ENCODE assay signal across 8 cellular contexts in genomic region chr1:145961425-145962156, GRCh38. TPM values are rescaled to one million over a fixed set of nuclear protein-coding genes. Genes with fewer than 3 reads are reported as not detected.
DNase-seq lines count a peak whose midpoint lies in the region; ATAC-seq and TF ChIP-seq lines count a peak whose summit lies in the region.

No MANE protein-coding gene starts in this region.

- H3K27me3 Mint-ChIP-seq in CD14-positive monocyte (ENCODE audit: low read depth in 3 of 3) (peaks cover 30 to 37% (median 31%) of the 10 kb centered on the region in 3 donors), nephron progenitor cell (ENCODE audit: low read depth, poor library complexity) (peaks cover 61% of the 10 kb centered on the region)

- no peak overlapping the region for H3K9ac ChIP-seq in KMS-11

- peaks cover 4% of the 10 kb centered on the region; the same call in 1 of the 2 replicates for H3K79me2 ChIP-seq in KMS-11 (ENCODE audit: insufficient read depth, low read depth)

- H3K9me3 Mint-ChIP-seq in CD14-positive monocyte (peaks cover 0 to 8% (median 0%) of the 10 kb centered on the region in 7 donors), nephron progenitor cell (no peaks in the 10 kb centered on the region)

- DNase-seq in CD14-positive monocyte (ENCODE audit: low spot score), result peak; percentile 51
- peak; percentile 82 for DNase-seq in activated CD8-positive, alpha-beta memory T cell treated with anti-CD3 and anti-CD28 coated beads, Interleukin-2, amount 50 U/mL, for 48 hours
- DNase-seq in epithelial cell of proximal tubule (ENCODE audit: low read depth), result no peak
- peak; percentile 39 for DNase-seq in nephron progenitor cell
- peak; percentile 75 for DNase-seq in upper lobe of right lung
- DNase-seq in RKO (ENCODE audit: low spot score), result no peak
- no peak for DNase-seq in dermis blood vessel endothelial cell

- H3K4me1 Mint-ChIP-seq in CD14-positive monocyte, result peaks cover 74% of the 10 kb centered on the region
- H3K4me1 Mint-ChIP-seq in nephron progenitor cell, result peaks cover 71% of the 10 kb centered on the region

- intact Hi-C loops in CD14-positive monocyte (cut with micrococcal nuclease) (loop anchor here (2.0 to 10.0 kb wide), 4 partner anchors 31 to 97 kb away; partner anchors contain the start of genes PEX11B (in 1 of the 2) and TXNIP (in 1 of the 2)), upper lobe of right lung (cut with DNase I) (no loop called here)

- ATAC-seq in upper lobe of right lung, result no peak

- H3K27ac Mint-ChIP-seq in CD14-positive monocyte (peak overlapping the region in 2 of 7 donors; percentile 15 to 50), nephron progenitor cell (no peak overlapping the region)

- H3K27ac ChIP-seq in KMS-11 (no peak overlapping the region), upper lobe of right lung (peak overlapping the region; percentile 82)

- H2AFZ ChIP-seq in KMS-11 (ENCODE audit: low read depth), result peak overlapping the region; percentile 8; the same call in 1 of the 2 replicates

- H3K4me1 ChIP-seq in KMS-11 (ENCODE audit: low read depth, poor library complexity, severe bottlenecking) (peaks cover 39% of the 10 kb centered on the region), upper lobe of right lung (peaks cover 54% of the 10 kb centered on the region)

- H3K27me3 ChIP-seq in KMS-11 (ENCODE audit: insufficient read depth, low read depth) (no peaks in the 10 kb centered on the region), upper lobe of right lung (no peaks in the 10 kb centered on the region)

- no peaks in the 10 kb centered on the region for H4K20me1 ChIP-seq in KMS-11 (ENCODE audit: insufficient read depth)

- H3K9me3 ChIP-seq in upper lobe of right lung, result no peaks in the 10 kb centered on the region

- TF ChIP-seq CTCF in CD14-positive monocyte (IDR thresholded peaks at IDR 0.05) (no peak), KMS-11 (conservative IDR thresholded peaks at IDR 0.05; ENCODE audit: low read depth, low read length) (no peak), epithelial cell of proximal tubule (conservative IDR thresholded peaks at IDR 0.05; ENCODE audit: low read depth, low read length) (no peak), nephron progenitor cell (IDR thresholded peaks at IDR 0.05) (no peak), upper lobe of right lung (IDR thresholded peaks at IDR 0.05) (no peak)

- no peak overlapping the region for H3K4me2 ChIP-seq in KMS-11

- H3K4me3 Mint-ChIP-seq in CD14-positive monocyte, result peak overlapping the region; percentile 91 to 97
- peak overlapping the region; percentile 94 for H3K4me3 Mint-ChIP-seq in nephron progenitor cell

- H3K36me3 Mint-ChIP-seq in CD14-positive monocyte, result peaks cover 1 to 3% of the 10 kb centered on the region in 2 donors
- H3K36me3 Mint-ChIP-seq in nephron progenitor cell (ENCODE audit: low read depth), result no peaks in the 10 kb centered on the region

- H3K36me3 ChIP-seq in KMS-11 (ENCODE audit: insufficient read depth) (no peaks in the 10 kb centered on the region), upper lobe of right lung (no peaks in the 10 kb centered on the region)

- H3K4me3 ChIP-seq in KMS-11 (IDR thresholded peaks at IDR 0.05; ENCODE audit: insufficient read depth, low read depth, low read length) (no peak overlapping the region), epithelial cell of proximal tubule (ENCODE audit: low read depth, low read length) (peak overlapping the region; percentile 78), upper lobe of right lung (peak overlapping the region; percentile 73)

RNA-seq across cellular contexts. Expression of gene ANKRD34A, which starts 2.8 kb away (rescaled TPM):
- not detected for polyA plus RNA-seq in CD14-positive monocyte
- total RNA-seq in epithelial cell of proximal tubule (0.06 and 0.14 TPM in 2 replicates), upper lobe of right lung (0.69 TPM), dermis blood vessel endothelial cell (under 0.01 TPM in 2 replicates)

RNA-seq across cellular contexts. Expression of gene POLR3GL, which starts 2.9 kb away (rescaled TPM):
- polyA plus RNA-seq in CD14-positive monocyte, result 10 to 100 TPM; 36.2 to 39.0 TPM
- 15.6 and 16.1 TPM in 2 replicates for total RNA-seq in epithelial cell of proximal tubule
- total RNA-seq in upper lobe of right lung, result 21.4 TPM
- total RNA-seq in dermis blood vessel endothelial cell, result 17.1 and 17.2 TPM in 2 replicates

RNA-seq across cellular contexts. Expression of gene LIX1L, which starts 3.8 kb away (rescaled TPM):
- polyA plus RNA-seq in CD14-positive monocyte, result 1 to 10 TPM; 6.3 to 8.5 TPM
- total RNA-seq in epithelial cell of proximal tubule (22.3 and 32.5 TPM in 2 replicates), upper lobe of right lung (32.8 TPM), dermis blood vessel endothelial cell (21.1 and 29.7 TPM in 2 replicates)

RNA-seq across cellular contexts. Expression of gene RBM8A, which starts 34.3 kb away (rescaled TPM):
- polyA plus RNA-seq in CD14-positive monocyte, result 100 to 1,000 TPM in 1 of 2 donors, 10 to 100 TPM in 1; 91.5 to 115 TPM
- total RNA-seq in epithelial cell of proximal tubule (228 and 360 TPM in 2 replicates), upper lobe of right lung (102 TPM), dermis blood vessel endothelial cell (187 and 192 TPM in 2 replicates)

RNA-seq across cellular contexts. Expression of gene TXNIP, which starts 34.8 kb away (rescaled TPM):
- 100 to 1,000 TPM; 640 to 844 TPM for polyA plus RNA-seq in CD14-positive monocyte
- total RNA-seq in epithelial cell of proximal tubule (22.1 and 198 TPM in 2 replicates), upper lobe of right lung (945 TPM), dermis blood vessel endothelial cell (108 and 151 TPM in 2 replicates)

Comparison
In these comparisons a context has a peak if more than half of its experiments do, and no peak if none do; other contexts are left out.
1. DNase-seq: peak in CD14-positive monocyte (single experiment), activated CD8-positive, alpha-beta memory T cell treated with anti-CD3 and anti-CD28 coated beads, Interleukin-2, amount 50 U/mL, for 48 hours (single experiment), nephron progenitor cell (single experiment) and upper lobe of right lung (single experiment); none in epithelial cell of proximal tubule (single experiment), RKO (single experiment) and dermis blood vessel endothelial cell (single experiment).